11 cellular contexts compared by ENCODE assay signal in genomic region chr10:98460837-98461499, GRCh38. TPM values are rescaled to one million over a fixed set of nuclear protein-coding genes. Genes with fewer than 3 reads are reported as not detected.
DNase-seq lines count a peak whose midpoint lies in the region; ATAC-seq, FAIRE-seq and TF ChIP-seq lines count a peak whose summit lies in the region.
"Had no signal": no experiment of that assay in that cellular context is flagged by ENCODE, and none has a peak within 500 bp of the region (broad histone marks: within the 10 kb centered on the region; RNA-seq: fewer than 3 reads in every experiment).

No MANE protein-coding gene starts in this region.

- H3K27me3 Mint-ChIP-seq in astrocyte (ENCODE audit: low read depth, unreplicated experiment) = peaks cover 7% of the 10 kb centered on the region

- peak overlapping the region; percentile 88 for H3K27ac Mint-ChIP-seq in astrocyte (ENCODE audit: unreplicated experiment)

- H3K27ac ChIP-seq in astrocyte (ENCODE audit: low read depth, low read length) = peak overlapping the region; percentile 84
- H3K27ac ChIP-seq: BLaER1 had no signal

- peak overlapping the region; percentile 59 for H3K4me2 ChIP-seq in astrocyte (ENCODE audit: low read length)
- H3K4me2 ChIP-seq: BLaER1 had no signal

- peak overlapping the region; percentile 34 for H3K9ac ChIP-seq in astrocyte (ENCODE audit: low read length)
- H3K9ac ChIP-seq: BLaER1 had no signal

- peaks cover 18% of the 10 kb centered on the region for H3K4me1 ChIP-seq in astrocyte (ENCODE audit: insufficient read depth, low read length)

- peak overlapping the region; percentile 4 for H3K4me3 ChIP-seq in astrocyte (ENCODE audit: insufficient read depth, low read depth, low read length)
- H3K4me3 ChIP-seq: BLaER1 had no signal

- FAIRE-seq in astrocyte (lab: Jason Lieb, UNC) = peak; percentile 98

- peak overlapping the region; percentile 47 for H2AFZ ChIP-seq in astrocyte (ENCODE audit: low read depth, low read length)

- peak; percentile 18 for DNase-seq in SIG-M5 treated with dmso at 0.1 percent for 504 hours (lab: John Stamatoyannopoulos, UW; ENCODE audit: unreplicated experiment)
- no peak for DNase-seq in SIG-M5 (lab: John Stamatoyannopoulos, UW)
- DNase-seq in astrocyte (ENCODE audit: low read depth) = peak; percentile 93
- peak; percentile 93 for DNase-seq in islet precursor cell
- peak; percentile 67 for DNase-seq in ureter (ENCODE audit: low spot score)
- DNase-seq: activated CD4-positive, alpha-beta T cell treated with anti-CD3 and anti-CD28 coated beads, Interleukin-2, amount 50 U/mL, for 48 hours had no signal

- no peaks in the 10 kb centered on the region for H3K79me2 ChIP-seq in astrocyte (ENCODE audit: insufficient read depth, low read length)

- H4K20me1 ChIP-seq in astrocyte (ENCODE audit: insufficient read depth, low read length) = no peaks in the 10 kb centered on the region
- H4K20me1 ChIP-seq: BLaER1 had no signal

- peaks cover 16% of the 10 kb centered on the region for H3K4me1 Mint-ChIP-seq in astrocyte (ENCODE audit: low read depth, unreplicated experiment)

- no peaks in the 10 kb centered on the region for H3K27me3 ChIP-seq in astrocyte (ENCODE audit: insufficient read depth, low read length)
- H3K27me3 ChIP-seq: BLaER1 had no signal

- H3K9me3 ChIP-seq in astrocyte (ENCODE audit: insufficient read depth, low read depth, low read length) = no peaks in the 10 kb centered on the region
- H3K9me3 ChIP-seq: BLaER1 had no signal

- no peak for TF ChIP-seq CTCF in astrocyte (IDR thresholded peaks at IDR 0.05; ENCODE audit: insufficient read depth, low read depth, low read length)

- no peak for ATAC-seq in HG02981 (IDR thresholded peaks at IDR 0.05; ENCODE audit: unreplicated experiment)
- no peak for ATAC-seq in HG02759 (IDR thresholded peaks at IDR 0.05; ENCODE audit: unreplicated experiment)
- no peak for ATAC-seq in GM18519 (IDR thresholded peaks at IDR 0.05; ENCODE audit: low FRiP score, unreplicated experiment)

- no peaks in the 10 kb centered on the region for H3K36me3 ChIP-seq in astrocyte (ENCODE audit: insufficient read depth, low read length)
- H3K36me3 ChIP-seq: BLaER1 had no signal

- H3K36me3 Mint-ChIP-seq in astrocyte (ENCODE audit: low read depth, unreplicated experiment) = no peaks in the 10 kb centered on the region

- H3K4me3 Mint-ChIP-seq in astrocyte (ENCODE audit: unreplicated experiment) = no peak overlapping the region
- H3K4me3 Mint-ChIP-seq: neural crest cell had no signal

- no peaks in the 10 kb centered on the region for H3K9me3 Mint-ChIP-seq in astrocyte (ENCODE audit: unreplicated experiment)
- H3K9me3 Mint-ChIP-seq: neural crest cell had no signal

RNA-seq across cellular contexts. Expression of gene HPS1, which starts 14.2 kb away (rescaled TPM):
- 29.0 and 34.7 TPM in 2 replicates for total RNA-seq in astrocyte
- 63.3 TPM for total RNA-seq in ureter

RNA-seq across cellular contexts. Expression of gene PYROXD2, which starts 46.0 kb away (rescaled TPM):
- total RNA-seq in astrocyte (4.5 TPM in 2 replicates), ureter (25.8 TPM)
